In the genomic region with DNA sequence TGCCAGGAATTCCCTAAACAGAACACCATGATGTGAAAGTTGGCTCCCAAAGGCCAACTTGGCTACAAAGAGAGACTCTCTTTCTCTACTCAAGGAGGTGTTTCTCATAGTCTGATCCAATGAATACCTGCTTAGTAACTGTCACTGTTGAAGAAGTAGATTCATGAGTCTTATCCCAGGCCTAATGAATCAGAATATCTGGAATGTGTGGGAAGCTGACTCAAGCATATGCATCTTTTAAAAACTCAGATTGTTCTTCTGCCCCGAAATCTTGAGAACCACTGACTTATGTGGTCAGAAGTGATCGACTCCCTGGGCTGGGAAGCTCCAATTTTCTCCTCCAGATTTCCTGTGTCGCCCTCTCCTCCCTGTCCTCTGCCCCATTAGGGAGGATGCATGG, we compare ENCODE assay signal across 14 cellular contexts.
DNase-seq lines count a peak whose midpoint lies in the region; ATAC-seq, FAIRE-seq and TF ChIP-seq lines count a peak whose summit lies in the region.
"Had no signal": no experiment of that assay in that cellular context is flagged by ENCODE, and none has a peak within 500 bp of the region (broad histone marks: within the 10 kb centered on the region; RNA-seq: fewer than 3 reads in every experiment).

No MANE protein-coding gene starts in this region.

- intact Hi-C loops in IMR-90 (cut with micrococcal nuclease) (no loop called here), uterus (cut with DNase I; ENCODE audit: low total_unique reads) (no loop called here)

- H3K56ac ChIP-seq in IMR-90 (ENCODE audit: extremely low read depth, insufficient read depth, low read length) = no peak overlapping the region

- H3K27me3 ChIP-seq in IMR-90 (ENCODE audit: control insufficient read depth, insufficient read depth, low read length) (no peaks in the 10 kb centered on the region), uterus (no peaks in the 10 kb centered on the region)
- H3K27me3 ChIP-seq: SJCRH30 had no signal

- peak overlapping the region; percentile 61; the same call in 1 of the 2 replicates for H4K91ac ChIP-seq in IMR-90 (ENCODE audit: insufficient read depth, low read depth, low read length)

- peaks cover 3% of the 10 kb centered on the region for H3K4me1 ChIP-seq in IMR-90 (ENCODE audit: control insufficient read depth, insufficient read depth, low read length)
- H3K4me1 ChIP-seq in uterus = no peaks in the 10 kb centered on the region

- WGBS in IMR-90 (ENCODE audit: extremely low coverage in 2 of 2, insufficient read length in 1 of 2), 2 experiments = no CpG with 5 or more reads among the region's 3 CpGs

- peak overlapping the region; percentile 19 for H2BK20ac ChIP-seq in IMR-90 (ENCODE audit: low read depth, low read length)

- POLR2A ChIA-PET in IMR-90 (lab: Charles Lee; ENCODE audit: unreplicated experiment) = no interaction called here

- FAIRE-seq in GM12892 (lab: Jason Lieb, UNC) = no peak

- no TSS peak for BruUV-seq in IMR-90 (replicated peaks; lab: Mats Ljungman, UMichigan)

- H2AFZ ChIP-seq in IMR-90 (replicated peaks; ENCODE audit: low read length, poor library complexity) = peak overlapping the region; percentile 84

- dilution Hi-C loops in IMR-90 (cut with HindIII; ENCODE audit: low sequenced_read_pairs, unreplicated experiment) = no loop called here

- H4K20me1 ChIP-seq in IMR-90 (ENCODE audit: insufficient read depth, low read length) = no peaks in the 10 kb centered on the region

- H3K4ac ChIP-seq in IMR-90 (ENCODE audit: low read depth, low read length) = peak overlapping the region; percentile 51

- peak overlapping the region; percentile 37; the same call in 1 of the 2 replicates for H2AK5ac ChIP-seq in IMR-90 (ENCODE audit: low read depth, low read length)

- peak overlapping the region; percentile 0; the same call in 1 of the 2 replicates for H3K18ac ChIP-seq in IMR-90 (ENCODE audit: low read depth, low read length)

- ATAC-seq in IMR-90 (ENCODE audit: low read depth) = peak; percentile 53; the same call in 1 of the 2 replicates

- no peak for TF ChIP-seq RAD21 in IMR-90 (IDR thresholded peaks at IDR 0.05; ENCODE audit: low read length)

- no peak overlapping the region for H4K5ac ChIP-seq in IMR-90 (ENCODE audit: low read depth, low read length)

- no peak overlapping the region; the same call in 1 of the 2 replicates for H3K4me2 ChIP-seq in IMR-90 (ENCODE audit: low read depth, low read length)

- no peak overlapping the region; the same call in 2 of the 3 replicates for H2BK15ac ChIP-seq in IMR-90 (ENCODE audit: low read depth, low read length)

- peak overlapping the region in 1 of 2 experiments; percentile 28; a peak in 1 of 4 replicates for H4K8ac ChIP-seq in IMR-90 (ENCODE audit: low read depth in 2 of 2, low read length in 2 of 2)

- no peaks in the 10 kb centered on the region for H3K9me3 ChIP-seq in IMR-90 (ENCODE audit: control insufficient read depth, insufficient read depth, low read length)
- H3K9me3 ChIP-seq in uterus = no peaks in the 10 kb centered on the region
- H3K9me3 ChIP-seq: SJCRH30 had no signal

- no peak overlapping the region for H3K4me3 ChIP-seq in IMR-90 (ENCODE audit: insufficient read depth, low read depth, low read length)
- H3K4me3 ChIP-seq in astrocyte of the cerebellum (ENCODE audit: low read depth, low read length) = no peak overlapping the region
- no peak overlapping the region for H3K4me3 ChIP-seq in uterus
- H3K4me3 ChIP-seq: SJCRH30 had no signal

- H3K27ac ChIP-seq in IMR-90 (ENCODE audit: insufficient read depth, low read length) (no peak overlapping the region), uterus (no peak overlapping the region)
- H3K27ac ChIP-seq: SJCRH30 had no signal

- H3K9ac ChIP-seq in IMR-90 (ENCODE audit: low read depth, low read length) = no peak overlapping the region

- CTCF ChIA-PET in IMR-90 (lab: Yijun Ruan, JAX) = interaction anchor here (0.6 kb wide), 2 partner anchors 120 to 306 kb away, joined by 3 to 5 read pairs; no protein-coding TSS in a partner anchor

- no peak overlapping the region for H2BK5ac ChIP-seq in IMR-90 (ENCODE audit: low read depth, low read length, poor library complexity, severe bottlenecking)

- DNase-seq in AG08395 (ENCODE audit: low spot score) = peak; percentile 53
- peak; percentile 84 for DNase-seq in IMR-90
- DNase-seq in astrocyte of the cerebellum (ENCODE audit: low read depth) = peak; percentile 19
- peak; percentile 17 for DNase-seq in hepatic stellate cell (ENCODE audit: low spot score)
- no peak for DNase-seq in GM12892 (ENCODE audit: insufficient read length)
- DNase-seq in uterus = no peak
- DNase-seq in C1 segment of cervical spinal cord (lab: John Stamatoyannopoulos, UW) = no peak
- DNase-seq in stimulated activated CD8-positive, alpha-beta memory T cell treated with anti-CD3 and anti-CD28 coated beads, Interleukin-4, amount 100 ng/mL, for 48 hours = no peak
- DNase-seq: activated naive CD8-positive, alpha-beta T cell treated with anti-CD3 and anti-CD28 coated beads for 36 hours; activated T-cell treated with anti-CD3 and anti-CD28 coated beads, Interleukin-2, amount 50 U/mL, for 24 hours; Calu3; NCI-H1105; SJCRH30; T-helper 9 cell had no signal

- no peaks in the 10 kb centered on the region for H3K79me1 ChIP-seq in IMR-90 (ENCODE audit: low read depth in 1 of 2, low read length in 2 of 2)

- H3K36me3 ChIP-seq in IMR-90 (ENCODE audit: control insufficient read depth, insufficient read depth, low read length) (no peaks in the 10 kb centered on the region), uterus (peaks cover 0 to 3% of the 10 kb centered on the region in 2 donors)
- H3K36me3 ChIP-seq: SJCRH30 had no signal

- no peak overlapping the region for H2AK9ac ChIP-seq in IMR-90 (replicated peaks; ENCODE audit: low read depth, low read length, poor library complexity)

- no peak overlapping the region; the same call in 1 of the 2 replicates for H3K23ac ChIP-seq in IMR-90 (ENCODE audit: low read depth, low read length)

- TF ChIP-seq POLR2A in IMR-90 (IDR thresholded peaks at IDR 0.05; ENCODE audit: low read depth, low read length) (no peak), GM12892 (IDR thresholded peaks at IDR 0.05; ENCODE audit: low read depth, low read length) (no peak), uterus (IDR thresholded peaks at IDR 0.05) (no peak)

- TF ChIP-seq CTCF in IMR-90 (conservative IDR thresholded peaks at IDR 0.05; ENCODE audit: low read depth, low read length) (no peak), astrocyte of the cerebellum (IDR thresholded peaks at IDR 0.05; ENCODE audit: low read depth, low read length, missing control alignments) (no peak), uterus (IDR thresholded peaks at IDR 0.05) (no peak)

- peak overlapping the region; percentile 85 for H2BK120ac ChIP-seq in IMR-90 (ENCODE audit: low read depth, low read length)

- in situ Hi-C loops in IMR-90 (cut with MboI; ENCODE audit: low sequenced_read_pairs) = no loop called here
- in situ Hi-C loops in astrocyte of the cerebellum (cut with HindIII; ENCODE audit: low sequenced_read_pairs) = no loop called here

- peaks cover 4% of the 10 kb centered on the region; the same call in 1 of the 2 replicates for H3K9me1 ChIP-seq in IMR-90 (ENCODE audit: insufficient read depth, low read length)

- peak overlapping the region; percentile 73; the same call in 1 of the 2 replicates for H3K14ac ChIP-seq in IMR-90 (replicated peaks; ENCODE audit: low read depth, low read length)

TF ChIP-seq in IMR-90, 13 proteins besides CTCF, POLR2A, EP300 and RAD21:
- TF ChIP-seq NFE2L2 (IDR thresholded peaks at IDR 0.05; ENCODE audit: low read depth, low read length) (no peak), FOS (IDR thresholded peaks at IDR 0.05; ENCODE audit: low read depth, low read length) (no peak), MAZ (IDR thresholded peaks at IDR 0.05; ENCODE audit: borderline replicate concordance, low read depth, low read length) (no peak), RFX5 (IDR thresholded peaks at IDR 0.05; ENCODE audit: low read depth, low read length) (no peak), BHLHE40 (IDR thresholded peaks at IDR 0.05; ENCODE audit: low read depth, low read length) (no peak), CHD1 (IDR thresholded peaks at IDR 0.05; ENCODE audit: low read depth, low read length) (no peak), SMC3 (IDR thresholded peaks at IDR 0.05; ENCODE audit: low read depth, low read length) (no peak)
- TF ChIP-seq, protein P1, sequence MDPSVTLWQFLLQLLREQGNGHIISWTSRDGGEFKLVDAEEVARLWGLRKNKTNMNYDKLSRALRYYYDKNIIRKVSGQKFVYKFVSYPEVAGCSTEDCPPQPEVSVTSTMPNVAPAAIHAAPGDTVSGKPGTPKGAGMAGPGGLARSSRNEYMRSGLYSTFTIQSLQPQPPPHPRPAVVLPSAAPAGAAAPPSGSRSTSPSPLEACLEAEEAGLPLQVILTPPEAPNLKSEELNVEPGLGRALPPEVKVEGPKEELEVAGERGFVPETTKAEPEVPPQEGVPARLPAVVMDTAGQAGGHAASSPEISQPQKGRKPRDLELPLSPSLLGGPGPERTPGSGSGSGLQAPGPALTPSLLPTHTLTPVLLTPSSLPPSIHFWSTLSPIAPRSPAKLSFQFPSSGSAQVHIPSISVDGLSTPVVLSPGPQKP (IDR thresholded peaks at IDR 0.05; ENCODE audit: borderline replicate concordance, low read depth, low read length) = no peak

Comparison
In these comparisons a context has a peak if more than half of its experiments do, and no peak if none do; other contexts are left out.
1. DNase-seq: peak in AG08395 (single experiment), IMR-90 (single experiment), astrocyte of the cerebellum (single experiment) and hepatic stellate cell (single experiment); none in GM12892 (single experiment), uterus (0 of 2), C1 segment of cervical spinal cord (0 of 14) and stimulated activated CD8-positive, alpha-beta memory T cell treated with anti-CD3 and anti-CD28 coated beads, Interleukin-4, amount 100 ng/mL, for 48 hours (single experiment).